In genomic region chr12:125183187-125184067, GRCh38 we compare ENCODE assay signal across 1 cellular context.
A peak's percentile ranks its signal among the peaks of the same experiment; 100 is the strongest.
TF ChIP-seq lines count a peak whose summit lies in the region.

No MANE protein-coding gene starts in this region.

TF ChIP-seq in IMR-90, 13 proteins besides CTCF, POLR2A, EP300 and RAD21 (continued from another document):
- TF ChIP-seq, protein P1, sequence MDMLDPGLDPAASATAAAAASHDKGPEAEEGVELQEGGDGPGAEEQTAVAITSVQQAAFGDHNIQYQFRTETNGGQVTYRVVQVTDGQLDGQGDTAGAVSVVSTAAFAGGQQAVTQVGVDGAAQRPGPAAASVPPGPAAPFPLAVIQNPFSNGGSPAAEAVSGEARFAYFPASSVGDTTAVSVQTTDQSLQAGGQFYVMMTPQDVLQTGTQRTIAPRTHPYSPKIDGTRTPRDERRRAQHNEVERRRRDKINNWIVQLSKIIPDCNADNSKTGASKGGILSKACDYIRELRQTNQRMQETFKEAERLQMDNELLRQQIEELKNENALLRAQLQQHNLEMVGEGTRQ (IDR thresholded peaks at IDR 0.05; ENCODE audit: low read depth, low read length): peak; percentile 25; the same call in 1 of the 2 replicates
- no peak for TF ChIP-seq FOS (IDR thresholded peaks at IDR 0.05; ENCODE audit: low read depth, low read length)
- TF ChIP-seq BHLHE40 (IDR thresholded peaks at IDR 0.05; ENCODE audit: low read depth, low read length): 0 out of 2 replicates have a peak, but pooled peaks have one; percentile 14
